Comparison of ENCODE assay signal across 15 cellular contexts in genomic region chr5:22998775-22999174, GRCh38.
"Had no signal": no experiment of that assay in that cellular context is flagged by ENCODE, and none has a peak within 500 bp of the region (broad histone marks: within the 10 kb centered on the region; RNA-seq: fewer than 3 reads in every experiment).

No MANE protein-coding gene starts in this region.

- H3K4me1 ChIP-seq: left ventricle myocardium inferior, lower lobe of right lung, pancreas had no signal

- ATAC-seq: esophagus mucosa, left cardiac atrium, lower lobe of right lung, pancreas, right cardiac atrium had no signal

- DNase-seq: cortex of kidney; dorsolateral prefrontal cortex; effector CD8-positive, alpha-beta T cell; kidney; left cardiac atrium; left ventricle myocardium inferior; lower lobe of right lung; occipital lobe; pancreas; right cardiac atrium; stimulated activated CD4-positive, alpha-beta T cell treated with anti-CD3 and anti-CD28 coated beads, Interleukin-2, amount 100 ng/mL, for 48 hours; stimulated activated naive CD4-positive, alpha-beta T cell treated with Interleukin-2 at 50 U/mL for 16 hours; trophoblast cell had no signal

- H3K9me3 ChIP-seq: left ventricle myocardium inferior, lower lobe of right lung, pancreas had no signal

- H3K4me2 ChIP-seq: smooth muscle cell had no signal

- H3K36me3 ChIP-seq: left ventricle myocardium inferior, lower lobe of right lung, pancreas had no signal

- H3K27me3 ChIP-seq: dorsolateral prefrontal cortex, pancreas had no signal

- H3K27ac ChIP-seq: dorsolateral prefrontal cortex, left ventricle myocardium inferior, lower lobe of right lung, pancreas had no signal

- H3K4me3 ChIP-seq: dorsolateral prefrontal cortex, left ventricle myocardium inferior, lower lobe of right lung, pancreas, smooth muscle cell had no signal
